Comparison of ENCODE assay signal across 2 cellular contexts in the genomic region with DNA sequence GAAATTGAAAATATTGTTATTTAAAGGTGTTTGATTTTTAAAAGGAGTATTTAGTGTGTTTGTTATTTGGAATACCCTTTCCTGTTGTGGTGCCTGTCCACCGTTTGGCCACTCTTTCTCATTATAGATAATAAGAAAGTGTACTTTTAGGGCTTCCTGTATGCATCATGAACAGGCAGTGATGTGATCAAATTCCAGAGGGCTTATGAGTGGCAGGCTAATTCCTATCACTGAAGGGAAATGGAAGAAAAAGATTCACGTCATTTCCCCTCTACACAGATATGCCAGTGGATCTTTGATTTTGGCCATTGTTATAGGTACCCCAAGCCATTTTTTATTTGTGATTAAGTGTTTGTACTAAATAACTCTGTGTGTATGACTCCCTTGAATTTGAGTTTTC.
TF ChIP-seq lines count a peak whose summit lies in the region.

No MANE protein-coding gene starts in this region.

TF ChIP-seq in HepG2, 621 proteins besides CTCF, POLR2A, EP300 and RAD21:
- TF ChIP-seq, protein P1, sequence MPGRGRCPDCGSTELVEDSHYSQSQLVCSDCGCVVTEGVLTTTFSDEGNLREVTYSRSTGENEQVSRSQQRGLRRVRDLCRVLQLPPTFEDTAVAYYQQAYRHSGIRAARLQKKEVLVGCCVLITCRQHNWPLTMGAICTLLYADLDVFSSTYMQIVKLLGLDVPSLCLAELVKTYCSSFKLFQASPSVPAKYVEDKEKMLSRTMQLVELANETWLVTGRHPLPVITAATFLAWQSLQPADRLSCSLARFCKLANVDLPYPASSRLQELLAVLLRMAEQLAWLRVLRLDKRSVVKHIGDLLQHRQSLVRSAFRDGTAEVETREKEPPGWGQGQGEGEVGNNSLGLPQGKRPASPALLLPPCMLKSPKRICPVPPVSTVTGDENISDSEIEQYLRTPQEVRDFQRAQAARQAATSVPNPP (CRISPR knock-in tag; IDR thresholded peaks at IDR 0.05) = no peak
- TF ChIP-seq NR2F1 (CRISPR knock-in tag; IDR thresholded peaks at IDR 0.05) (no peak), DNMT3B (CRISPR knock-in tag; conservative IDR thresholded peaks at IDR 0.05) (no peak), KLF6 (CRISPR knock-in tag; IDR thresholded peaks at IDR 0.05) (no peak), ZNF788 (CRISPR knock-in tag; IDR thresholded peaks at IDR 0.05; ENCODE audit: borderline replicate concordance) (no peak), DNMT1 (CRISPR knock-in tag; IDR thresholded peaks at IDR 0.05) (no peak), MATR3 (CRISPR knock-in tag; IDR thresholded peaks at IDR 0.05) (no peak), ZNF292 (CRISPR knock-in tag; IDR thresholded peaks at IDR 0.05; ENCODE audit: borderline replicate concordance, low read depth) (no peak), SP1 (IDR thresholded peaks at IDR 0.05) (no peak), SP1 (CRISPR knock-in tag; IDR thresholded peaks at IDR 0.05) (no peak), TOPORS (CRISPR knock-in tag; IDR thresholded peaks at IDR 0.05) (no peak), ZNF713 (CRISPR knock-in tag; IDR thresholded peaks at IDR 0.05) (no peak), MIER2 (CRISPR knock-in tag; IDR thresholded peaks at IDR 0.05) (no peak), ONECUT2 (CRISPR knock-in tag; IDR thresholded peaks at IDR 0.05) (no peak), SOX13 (IDR thresholded peaks at IDR 0.05) (no peak), SOX13 (CRISPR knock-in tag; conservative IDR thresholded peaks at IDR 0.05 in 1 of 2, IDR thresholded peaks at IDR 0.05 in 1 of 2) (no peak)
- TF ChIP-seq, protein P2, sequence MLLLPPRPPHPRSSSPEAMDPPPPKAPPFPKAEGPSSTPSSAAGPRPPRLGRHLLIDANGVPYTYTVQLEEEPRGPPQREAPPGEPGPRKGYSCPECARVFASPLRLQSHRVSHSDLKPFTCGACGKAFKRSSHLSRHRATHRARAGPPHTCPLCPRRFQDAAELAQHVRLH (CRISPR knock-in tag; IDR thresholded peaks at IDR 0.05; ENCODE audit: borderline replicate concordance, low read depth) = no peak
- TF ChIP-seq, protein P3, sequence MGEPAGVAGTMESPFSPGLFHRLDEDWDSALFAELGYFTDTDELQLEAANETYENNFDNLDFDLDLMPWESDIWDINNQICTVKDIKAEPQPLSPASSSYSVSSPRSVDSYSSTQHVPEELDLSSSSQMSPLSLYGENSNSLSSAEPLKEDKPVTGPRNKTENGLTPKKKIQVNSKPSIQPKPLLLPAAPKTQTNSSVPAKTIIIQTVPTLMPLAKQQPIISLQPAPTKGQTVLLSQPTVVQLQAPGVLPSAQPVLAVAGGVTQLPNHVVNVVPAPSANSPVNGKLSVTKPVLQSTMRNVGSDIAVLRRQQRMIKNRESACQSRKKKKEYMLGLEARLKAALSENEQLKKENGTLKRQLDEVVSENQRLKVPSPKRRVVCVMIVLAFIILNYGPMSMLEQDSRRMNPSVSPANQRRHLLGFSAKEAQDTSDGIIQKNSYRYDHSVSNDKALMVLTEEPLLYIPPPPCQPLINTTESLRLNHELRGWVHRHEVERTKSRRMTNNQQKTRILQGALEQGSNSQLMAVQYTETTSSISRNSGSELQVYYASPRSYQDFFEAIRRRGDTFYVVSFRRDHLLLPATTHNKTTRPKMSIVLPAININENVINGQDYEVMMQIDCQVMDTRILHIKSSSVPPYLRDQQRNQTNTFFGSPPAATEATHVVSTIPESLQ (CRISPR knock-in tag; conservative IDR thresholded peaks at IDR 0.05) = no peak

TF ChIP-seq in endothelial cell of umbilical vein, 7 proteins besides CTCF, POLR2A, EP300 and RAD21:
- TF ChIP-seq JUN (IDR thresholded peaks at IDR 0.05; ENCODE audit: borderline replicate concordance, insufficient read depth, insufficient read length, low read depth) = peak; percentile 57
- TF ChIP-seq MYC (IDR thresholded peaks at IDR 0.05; ENCODE audit: low read depth, low read length) = no peak
- TF ChIP-seq GATA2 (IDR thresholded peaks at IDR 0.05; ENCODE audit: insufficient read depth, insufficient read length, low read depth, low read length) = peak; percentile 61
- no peak for TF ChIP-seq EZH2 (IDR thresholded peaks at IDR 0.05; ENCODE audit: borderline replicate concordance, low read depth, low read length, severe bottlenecking)
- peak; percentile 43 for TF ChIP-seq FOS (IDR thresholded peaks at IDR 0.05; ENCODE audit: borderline replicate concordance, insufficient read depth, low read length)
- TF ChIP-seq POLR2AphosphoS5 (IDR thresholded peaks at IDR 0.05; ENCODE audit: insufficient read depth, low read depth, low read length) = peak; percentile 17
